Comparison of ENCODE assay signal across 35 cellular contexts in genomic region chr5:17014686-17015085, GRCh38.
"Had no signal": no experiment of that assay in that cellular context is flagged by ENCODE, and none has a peak within 500 bp of the region (broad histone marks: within the 10 kb centered on the region; RNA-seq: fewer than 3 reads in every experiment).

No MANE protein-coding gene starts in this region.

- H3K4me1 ChIP-seq: Peyer's patch had no signal

- H3K9me3 ChIP-seq: Peyer's patch had no signal

- ATAC-seq: activated CD8-positive, alpha-beta memory T cell treated with anti-CD3 and anti-CD28 coated beads, Interleukin-2, amount 10 ng/mL, durations not matched to agents 7 days and 5 days; PC-3; Right ventricle myocardium inferior; SK-N-SH treated with all-trans-retinoic acid at 6 μM for 48 hours had no signal

- DNase-seq: activated CD4-positive, alpha-beta memory T cell treated with anti-CD3 and anti-CD28 coated beads, Interleukin-2, amount 10 ng/mL, durations not matched to agents 7 days and 5 days; activated CD4-positive, alpha-beta T cell treated with anti-CD3 and anti-CD28 coated beads for 1 hour; activated CD4-positive, alpha-beta T cell treated with anti-CD3 and anti-CD28 coated beads for 48 hours; activated CD4-positive, CD25-positive, alpha-beta regulatory T cell; activated CD8-positive, alpha-beta memory T cell treated with anti-CD3 and anti-CD28 coated beads for 24 hours; activated CD8-positive, alpha-beta memory T cell treated with anti-CD3 and anti-CD28 coated beads, Interleukin-2, amount 10 ng/mL, durations not matched to agents 7 days and 5 days; activated CD8-positive, alpha-beta memory T cell treated with anti-CD3 and anti-CD28 coated beads, Interleukin-2, amount 50 U/mL, for 48 hours; activated effector memory CD4-positive, alpha-beta T cell treated with Interleukin-2 at 50 U/mL for 16 hours; activated naive CD4-positive, alpha-beta T cell; activated naive CD4-positive, alpha-beta T cell treated with anti-CD3 and anti-CD28 coated beads, Interleukin-2, amount 50 U/mL, for 16 hours; activated naive CD8-positive, alpha-beta T cell treated with anti-CD3 and anti-CD28 coated beads for 36 hours; activated T-cell treated with anti-CD3 and anti-CD28 coated beads, Interleukin-2, amount 50 U/mL, for 48 hours; amniotic stem cell; aorta; brain microvascular endothelial cell; central memory CD4-positive, alpha-beta T cell; NCI-H1092 treated with DMSO at 0.1 percent for 48 hours; NCI-H1417; NCI-H1694; NCI-H1930; NCI-H2081 treated with DMSO at 0.1 percent for 48 hours; NCI-H345; NCI-H526; NCI-H748 treated with DMSO at 0.1 percent for 48 hours; NK-92 treated with Interleukin-12 subunit alpha and Interleukin-12 subunit beta, amount 100 ng/mL, for 24 hours; PC-3; Peyer's patch; SIG-M5; T-helper 1 cell; T-helper 2 cell; T-helper 9 cell had no signal

- H3K27me3 ChIP-seq: brain microvascular endothelial cell, Peyer's patch had no signal

- H3K36me3 ChIP-seq: brain microvascular endothelial cell, Peyer's patch had no signal

- H3K4me3 ChIP-seq: Peyer's patch had no signal

- H3K27ac ChIP-seq: brain microvascular endothelial cell, Peyer's patch, RWPE1, VCaP had no signal
